In genomic region chr14:93183596-93184317, GRCh38 we compare ENCODE assay signal across 8 cellular contexts. TPM values are rescaled to one million over a fixed set of nuclear protein-coding genes. Genes with fewer than 3 reads are reported as not detected.
DNase-seq lines count a peak whose midpoint lies in the region; TF ChIP-seq lines count a peak whose summit lies in the region.

No MANE protein-coding gene starts in this region.

- H3K4me1 ChIP-seq in muscle layer of colon (ENCODE audit: insufficient read depth, low read length), result peaks cover 21% of the 10 kb centered on the region

- TF ChIP-seq CTCF in AG04450 (IDR thresholded peaks at IDR 0.05; ENCODE audit: low read depth, low read length), result no peak

- H3K4me3 ChIP-seq in AG04450 (ENCODE audit: low read depth, low read length), result peak overlapping the region; percentile 98
- peak overlapping the region; percentile 84 to 98 for H3K4me3 ChIP-seq in muscle layer of colon (ENCODE audit: low read depth in 1 of 2, low read length in 2 of 2)

- H3K9me3 ChIP-seq in AG04450 (ENCODE audit: control insufficient read depth, insufficient read depth, low read length) (no peaks in the 10 kb centered on the region), muscle layer of colon (ENCODE audit: low read length) (no peaks in the 10 kb centered on the region)

- POLR2A ChIA-PET in AG04450 (lab: Yijun Ruan, JAX), result interaction anchor here (1.9 kb wide), 1 partner anchor 9 kb away, joined by 10 read pairs; no protein-coding TSS in a partner anchor

- intact Hi-C loops in posterior cingulate gyrus (cut with DNase I), result loop anchor here (2.0 kb wide), 1 partner anchor 69 kb away; the partner anchor contains the start of gene ITPK1

- DNase-seq in AG04450 (ENCODE audit: low read depth, low spot score) (no peak), HT-29 (ENCODE audit: low spot score) (peak; percentile 23), caudate nucleus (lab: John Stamatoyannopoulos, UW) (peak in 3 of 61 donors; percentile 30 to 45 (median 30)), AG08396 (ENCODE audit: low spot score) (no peak), posterior cingulate gyrus (no peak), SKM-1 (lab: John Stamatoyannopoulos, UW; ENCODE audit: unreplicated experiment) (no peak)
- no peak for DNase-seq in stimulated activated CD4-positive, alpha-beta T cell treated with anti-CD3 and anti-CD28 coated beads, Interleukin-4, amount 100 ng/mL, for 24 hours

- peak overlapping the region; percentile 86 for H3K9ac ChIP-seq in muscle layer of colon (ENCODE audit: low read length)

- H3K27ac ChIP-seq in AG04450 (ENCODE audit: low read depth, low read length), result no peak overlapping the region
- H3K27ac ChIP-seq in caudate nucleus (ENCODE audit: low read depth, low read length), result peak overlapping the region; percentile 96
- peak overlapping the region; percentile 97 for H3K27ac ChIP-seq in muscle layer of colon (ENCODE audit: low read depth, low read length)

- peaks cover 21% of the 10 kb centered on the region for H3K36me3 ChIP-seq in muscle layer of colon (ENCODE audit: insufficient read depth, low read length)

- H3K27me3 ChIP-seq in AG04450 (ENCODE audit: control insufficient read depth, insufficient read depth, low read length), result no peaks in the 10 kb centered on the region
- no peaks in the 10 kb centered on the region for H3K27me3 ChIP-seq in muscle layer of colon (ENCODE audit: control insufficient read depth in 1 of 2, insufficient read depth in 2 of 2, low read length in 2 of 2)

- CTCF ChIA-PET in AG04450 (lab: Charles Lee), result interaction anchor here (0.9 to 3.8 kb wide), 4 partner anchors 8 to 71 kb away, joined by 3 to 13 read pairs (median 6); partner anchors contain the start of genes GON7 and UBR7

RNA-seq across cellular contexts. Expression of gene MOAP1, which starts 0.9 kb away (rescaled TPM):
- polyA plus RNA-seq in AG04450 (2011; rRNA removed), result 16.7 and 21.0 TPM in 2 replicates
- 5.8 and 7.4 TPM in 2 replicates for polyA minus RNA-seq in AG04450 (2011; rRNA and poly(A)+ RNA removed)
- total RNA-seq in HT-29 (2014; rRNA removed; shearing (Covaris generic)), result 14.8 and 18.2 TPM in 2 replicates

RNA-seq across cellular contexts. Expression of gene LYSET, which starts 1.4 kb away (rescaled TPM):
- 12.2 and 15.6 TPM in 2 replicates for polyA plus RNA-seq in AG04450 (2011; rRNA removed)
- 3.3 and 4.6 TPM in 2 replicates for polyA minus RNA-seq in AG04450 (2011; rRNA and poly(A)+ RNA removed)
- total RNA-seq in HT-29 (2014; rRNA removed; shearing (Covaris generic)), result 5.7 and 6.0 TPM in 2 replicates

RNA-seq across cellular contexts. Expression of gene GON7, which starts 23.1 kb away (rescaled TPM):
- polyA plus RNA-seq in AG04450 (2011; rRNA removed), result 7.5 and 8.2 TPM in 2 replicates
- 1.4 and 2.2 TPM in 2 replicates for polyA minus RNA-seq in AG04450 (2011; rRNA and poly(A)+ RNA removed)
- 15.5 and 20.0 TPM in 2 replicates for total RNA-seq in HT-29 (2014; rRNA removed; shearing (Covaris generic))

RNA-seq across cellular contexts. Expression of gene UBR7, which starts 23.3 kb away (rescaled TPM):
- 25.4 and 30.7 TPM in 2 replicates for polyA plus RNA-seq in AG04450 (2011; rRNA removed)
- polyA minus RNA-seq in AG04450 (2011; rRNA and poly(A)+ RNA removed), result 11.4 and 15.7 TPM in 2 replicates
- total RNA-seq in HT-29 (2014; rRNA removed; shearing (Covaris generic)), result 36.7 and 55.8 TPM in 2 replicates
